14 cellular contexts compared by ENCODE assay signal in the genomic region with DNA sequence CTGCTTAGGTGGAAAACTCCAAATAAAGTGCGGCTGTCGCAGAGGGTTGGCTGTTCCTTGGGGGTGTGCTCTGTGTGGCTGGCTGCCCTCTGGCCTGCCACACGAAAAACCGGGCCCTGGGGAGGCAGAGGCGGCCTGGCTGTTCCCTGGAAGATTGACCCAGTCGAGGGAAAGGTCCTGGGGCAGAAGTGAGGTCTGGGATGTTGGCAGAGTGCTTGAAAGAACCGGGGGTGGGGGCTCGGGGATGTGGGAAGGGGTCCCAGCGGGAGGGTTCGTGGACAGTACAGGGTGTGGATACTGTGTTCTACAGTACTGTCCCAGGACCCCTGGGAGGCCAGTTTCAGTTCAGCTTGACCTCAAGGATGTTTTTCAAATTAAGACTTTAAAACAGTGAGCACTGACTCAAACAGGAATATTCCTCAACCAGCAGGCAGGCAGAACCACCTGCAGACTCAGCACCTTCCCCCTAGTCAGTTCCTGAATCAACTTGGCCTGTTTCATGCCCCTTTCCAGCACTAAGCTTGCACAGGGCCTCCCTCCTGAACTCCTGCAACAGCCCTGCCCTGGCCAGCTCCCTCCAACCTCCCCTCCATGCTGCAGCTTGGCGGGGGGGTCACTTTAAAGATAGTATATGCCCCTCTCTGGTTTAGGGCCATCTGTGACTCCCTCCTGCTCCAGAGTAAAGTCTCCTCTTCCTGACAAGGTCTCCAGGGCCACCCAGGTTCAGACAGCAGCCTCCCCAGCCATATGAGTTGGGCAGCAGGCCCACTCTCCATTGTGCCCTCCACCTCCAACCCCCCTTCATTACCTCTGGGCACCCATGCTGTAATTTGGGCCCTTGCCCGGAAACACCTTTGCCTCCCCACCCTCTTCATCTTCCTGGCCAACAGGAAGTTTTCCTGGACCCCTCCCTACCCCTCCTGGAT. TPM values are rescaled to one million over a fixed set of nuclear protein-coding genes. Genes with fewer than 3 reads are reported as not detected.
A peak's percentile ranks its signal among the peaks of the same experiment; 100 is the strongest.
DNase-seq lines count a peak whose midpoint lies in the region; ATAC-seq and TF ChIP-seq lines count a peak whose summit lies in the region.
"Had no signal": no experiment of that assay in that cellular context is flagged by ENCODE, and none has a peak within 500 bp of the region (broad histone marks: within the 10 kb centered on the region; RNA-seq: fewer than 3 reads in every experiment).

No MANE protein-coding gene starts in this region.

- intact Hi-C loops in heart left ventricle (cut with DNase I): loop anchor here in 5 of 10 donors (5.0 to 10.0 kb wide), 5 partner anchors 65 to 122 kb away; partner anchors contain the start of genes CALU (in 2 of the 5) and CCDC136 (in 2 of the 5)

- peak in 2 of 4 donors; percentile 1 for ATAC-seq in heart left ventricle
- no peak for ATAC-seq in omental fat pad (ENCODE audit: low FRiP score)
- ATAC-seq in HG03457 (IDR thresholded peaks at IDR 0.05; ENCODE audit: unreplicated experiment): no peak

- no peaks in the 10 kb centered on the region for H3K27me3 Mint-ChIP-seq in activated CD4-positive, alpha-beta T cell treated with anti-CD3 and anti-CD28 coated beads, Interleukin-2, amount 10 ng/mL, durations not matched to agents 7 days and 5 days
- H3K27me3 Mint-ChIP-seq: CD4-positive, alpha-beta T cell had no signal

- H3K4me1 ChIP-seq in HEK293 (ENCODE audit: control insufficient read depth, insufficient read depth, low read length) (no peaks in the 10 kb centered on the region), heart left ventricle (peaks cover 3 to 62% (median 43%) of the 10 kb centered on the region in 12 donors)

- no peak overlapping the region for H3K4me3 Mint-ChIP-seq in activated CD4-positive, alpha-beta T cell treated with anti-CD3 and anti-CD28 coated beads, Interleukin-2, amount 10 ng/mL, durations not matched to agents 7 days and 5 days
- H3K4me3 Mint-ChIP-seq: CD4-positive, alpha-beta T cell had no signal

- H3K36me3 Mint-ChIP-seq in activated CD4-positive, alpha-beta T cell treated with anti-CD3 and anti-CD28 coated beads, Interleukin-2, amount 10 ng/mL, durations not matched to agents 7 days and 5 days (ENCODE audit: low read depth): peaks cover 1% of the 10 kb centered on the region

- POLR2A ChIA-PET in HEK293 (lab: Yijun Ruan, JAX): no interaction called here
- POLR2A ChIA-PET in activated CD4-positive, alpha-beta T cell treated with anti-CD3 and anti-CD28 coated beads, Interleukin-2, amount 10 ng/mL, durations not matched to agents 7 days and 5 days (lab: Charles Lee): no interaction called here

- CTCF ChIA-PET in HEK293 (lab: Yijun Ruan, JAX): interaction anchor here (0.6 to 1.9 kb wide), 5 partner anchors 15 to 151 kb away, joined by 3 to 6 read pairs (median 3); no protein-coding TSS in a partner anchor
- CTCF ChIA-PET in activated CD4-positive, alpha-beta T cell treated with anti-CD3 and anti-CD28 coated beads, Interleukin-2, amount 10 ng/mL, durations not matched to agents 7 days and 5 days (lab: Charles Lee): interaction anchor here (0.6 to 2.5 kb wide), 4 partner anchors 18 to 232 kb away, joined by 3 to 7 read pairs (median 3); no protein-coding TSS in a partner anchor

- no peak overlapping the region for H3K4me3 ChIP-seq in HEK293 (ENCODE audit: low read depth, low read length)
- H3K4me3 ChIP-seq in heart left ventricle: no peak overlapping the region

- no peak for TF ChIP-seq CTCF in HEK293 (tag by site-specific recombination; IDR thresholded peaks at IDR 0.05)
- TF ChIP-seq CTCF in heart left ventricle (IDR thresholded peaks at IDR 0.05): no peak
- TF ChIP-seq CTCF in omental fat pad (IDR thresholded peaks at IDR 0.05): no peak

- H3K27ac ChIP-seq in HEK293 (ENCODE audit: extremely low read depth, low read depth, low read length): no peak overlapping the region
- peak overlapping the region; percentile 33 to 81 (median 65) for H3K27ac ChIP-seq in heart left ventricle
- no peak overlapping the region for H3K27ac ChIP-seq in caudate nucleus (ENCODE audit: low read depth, low read length)

- H3K27me3 ChIP-seq in heart left ventricle: no peaks in the 10 kb centered on the region

- H3K27ac Mint-ChIP-seq in activated CD4-positive, alpha-beta T cell treated with anti-CD3 and anti-CD28 coated beads, Interleukin-2, amount 10 ng/mL, durations not matched to agents 7 days and 5 days: no peak overlapping the region
- H3K27ac Mint-ChIP-seq: CD4-positive, alpha-beta T cell had no signal

- DNase-seq in RPMI8226 (peak; percentile 78), heart left ventricle (peak in 4 of 5 donors; percentile 41 to 72 (median 62)), smooth muscle cell of the brain vasculature (ENCODE audit: low read depth, low spot score) (peak; percentile 50), omental fat pad (ENCODE audit: low spot score) (no peak), caudate nucleus (lab: John Stamatoyannopoulos, UW) (no peak)
- no peak for DNase-seq in activated CD4-positive, alpha-beta T cell treated with anti-CD3 and anti-CD28 coated beads, Interleukin-2, amount 10 ng/mL, durations not matched to agents 7 days and 5 days
- DNase-seq: CD4-positive, alpha-beta T cell; NCI-H1048; NCI-H345; retina; stimulated activated CD4-positive, alpha-beta T cell treated with anti-CD3 and anti-CD28 coated beads, Interleukin-4, amount 100 ng/mL, for 1 hour had no signal

- H3K9me3 Mint-ChIP-seq in activated CD4-positive, alpha-beta T cell treated with anti-CD3 and anti-CD28 coated beads, Interleukin-2, amount 10 ng/mL, durations not matched to agents 7 days and 5 days: no peaks in the 10 kb centered on the region
- H3K9me3 Mint-ChIP-seq: CD4-positive, alpha-beta T cell had no signal

- H3K4me1 Mint-ChIP-seq in activated CD4-positive, alpha-beta T cell treated with anti-CD3 and anti-CD28 coated beads, Interleukin-2, amount 10 ng/mL, durations not matched to agents 7 days and 5 days: peaks cover 11% of the 10 kb centered on the region

- no peak for TF ChIP-seq POLR2A in heart left ventricle (IDR thresholded peaks at IDR 0.05)

- WGBS in heart left ventricle, 4 donors: 32 to 42% (median 40%) methylated on average over 10 to 12 of the region's 12 CpGs

- H3K36me3 ChIP-seq in HEK293 (ENCODE audit: control insufficient read depth in 2 of 2, insufficient read depth in 1 of 2, low read length in 2 of 2) (peaks cover 2 to 32% of the 10 kb centered on the region in 2 experiments; a peak in 2 of 3 replicates), heart left ventricle (peaks cover 0 to 41% (median 27%) of the 10 kb centered on the region in 9 donors)

- H3K9me3 ChIP-seq in HEK293 (ENCODE audit: control insufficient read depth, insufficient read depth, low read depth, low read length): no peaks in the 10 kb centered on the region
- no peaks in the 10 kb centered on the region for H3K9me3 ChIP-seq in heart left ventricle

TF ChIP-seq in HEK293, 187 proteins besides CTCF, POLR2A, EP300 and RAD21 (continues in another document):
- TF ChIP-seq ZNF623 (tag by site-specific recombination; IDR thresholded peaks at IDR 0.05) (peak; percentile 59; the same call in 1 of the 2 replicates), ZIC2 (tag by site-specific recombination; IDR thresholded peaks at IDR 0.05) (0 out of 2 replicates have a peak, but pooled peaks have one; percentile 2), MZF1 (tag by site-specific recombination; IDR thresholded peaks at IDR 0.05; ENCODE audit: borderline replicate concordance) (no peak), ZNF416 (tag by site-specific recombination; IDR thresholded peaks at IDR 0.05) (no peak), ZNF600 (tag by site-specific recombination; IDR thresholded peaks at IDR 0.05) (peak; percentile 39; the same call in 1 of the 2 replicates)
- TF ChIP-seq, protein P1, sequence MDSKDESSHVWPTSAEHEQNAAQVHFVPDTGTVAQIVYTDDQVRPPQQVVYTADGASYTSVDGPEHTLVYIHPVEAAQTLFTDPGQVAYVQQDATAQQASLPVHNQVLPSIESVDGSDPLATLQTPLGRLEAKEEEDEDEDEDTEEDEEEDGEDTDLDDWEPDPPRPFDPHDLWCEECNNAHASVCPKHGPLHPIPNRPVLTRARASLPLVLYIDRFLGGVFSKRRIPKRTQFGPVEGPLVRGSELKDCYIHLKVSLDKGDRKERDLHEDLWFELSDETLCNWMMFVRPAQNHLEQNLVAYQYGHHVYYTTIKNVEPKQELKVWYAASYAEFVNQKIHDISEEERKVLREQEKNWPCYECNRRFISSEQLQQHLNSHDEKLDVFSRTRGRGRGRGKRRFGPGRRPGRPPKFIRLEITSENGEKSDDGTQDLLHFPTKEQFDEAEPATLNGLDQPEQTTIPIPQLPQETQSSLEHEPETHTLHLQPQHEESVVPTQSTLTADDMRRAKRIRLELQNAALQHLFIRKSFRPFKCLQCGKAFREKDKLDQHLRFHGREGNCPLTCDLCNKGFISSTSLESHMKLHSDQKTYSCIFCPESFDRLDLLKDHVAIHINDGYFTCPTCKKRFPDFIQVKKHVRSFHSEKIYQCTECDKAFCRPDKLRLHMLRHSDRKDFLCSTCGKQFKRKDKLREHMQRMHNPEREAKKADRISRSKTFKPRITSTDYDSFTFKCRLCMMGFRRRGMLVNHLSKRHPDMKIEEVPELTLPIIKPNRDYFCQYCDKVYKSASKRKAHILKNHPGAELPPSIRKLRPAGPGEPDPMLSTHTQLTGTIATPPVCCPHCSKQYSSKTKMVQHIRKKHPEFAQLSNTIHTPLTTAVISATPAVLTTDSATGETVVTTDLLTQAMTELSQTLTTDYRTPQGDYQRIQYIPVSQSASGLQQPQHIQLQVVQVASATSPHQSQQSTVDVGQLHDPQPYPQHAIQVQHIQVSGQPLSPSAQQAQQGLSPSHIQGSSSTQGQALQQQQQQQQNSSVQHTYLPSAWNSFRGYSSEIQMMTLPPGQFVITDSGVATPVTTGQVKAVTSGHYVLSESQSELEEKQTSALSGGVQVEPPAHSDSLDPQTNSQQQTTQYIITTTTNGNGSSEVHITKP (tag by site-specific recombination; IDR thresholded peaks at IDR 0.05): peak; percentile 60; the same call in 1 of the 2 replicates

RNA-seq across cellular contexts. Expression of gene ATP6V1F, which starts 3.2 kb away (rescaled TPM):
- total RNA-seq in heart left ventricle (100 to 1,000 TPM in 7 of 9 donors, 10 to 100 TPM in 2; 91.6 to 165 (median 121) TPM), omental fat pad (100 to 1,000 TPM in 3 of 4 donors, 10 to 100 TPM in 1; 86.7 to 186 (median 133) TPM)
- polyA plus RNA-seq in heart left ventricle: 100 to 1,000 TPM; 137 to 198 TPM
- 100 to 1,000 TPM; 123 to 143 TPM for total RNA-seq in activated CD4-positive, alpha-beta T cell treated with anti-CD3 and anti-CD28 coated beads, Interleukin-2, amount 10 ng/mL, durations not matched to agents 7 days and 5 days

RNA-seq across cellular contexts. Expression of gene FLNC, which starts 29.3 kb away (rescaled TPM):
- 1,000 to 10,000 TPM in 6 of 9 donors, 100 to 1,000 TPM in 3; 721 to 3,687 (median 1,170) TPM for total RNA-seq in heart left ventricle
- polyA plus RNA-seq in heart left ventricle: 1,000 to 10,000 TPM in 1 of 2 donors, 100 to 1,000 TPM in 1; 399 to 1,654 TPM
- total RNA-seq in omental fat pad: 100 to 1,000 TPM in 1 of 4 donors, 10 to 100 TPM in 2, 1 to 10 TPM in 1; 7.7 to 140 (median 25.5) TPM
- total RNA-seq in activated CD4-positive, alpha-beta T cell treated with anti-CD3 and anti-CD28 coated beads, Interleukin-2, amount 10 ng/mL, durations not matched to agents 7 days and 5 days: not detected

RNA-seq across cellular contexts. Expression of gene KCP, which starts 51.0 kb away (rescaled TPM):
- total RNA-seq in heart left ventricle: 1 to 10 TPM in 1 of 9 donors, under 1 TPM in 7, not detected in 1; 0.14 to 1.3 (median 0.37) TPM
- under 1 TPM; 0.15 to 0.23 TPM for polyA plus RNA-seq in heart left ventricle
- total RNA-seq in omental fat pad: 1 to 10 TPM in 2 of 4 donors, under 1 TPM in 2; 0.46 to 3.3 (median 1.2) TPM
- total RNA-seq in activated CD4-positive, alpha-beta T cell treated with anti-CD3 and anti-CD28 coated beads, Interleukin-2, amount 10 ng/mL, durations not matched to agents 7 days and 5 days: under 1 TPM; 0.10 to 0.12 TPM
- total RNA-seq: fibroblast of villous mesenchyme had no signal

Comparison
In these comparisons a context has a peak if more than half of its experiments do, and no peak if none do; other contexts are left out.
1. H3K27ac ChIP-seq: peak in heart left ventricle (12 of 12); none in HEK293 (single experiment) and caudate nucleus (single experiment).
2. DNase-seq: peak in RPMI8226 (single experiment), heart left ventricle (4 of 5) and smooth muscle cell of the brain vasculature (single experiment); none in omental fat pad (single experiment), activated CD4-positive, alpha-beta T cell treated with anti-CD3 and anti-CD28 coated beads, Interleukin-2, amount 10 ng/mL, durations not matched to agents 7 days and 5 days (single experiment) and caudate nucleus (0 of 61).
3. RNA of gene FLNC, which starts 29.3 kb away (total RNA-seq): 721 to 3,687 TPM in heart left ventricle and 7.7 to 140 TPM in omental fat pad; not detected in activated CD4-positive, alpha-beta T cell treated with anti-CD3 and anti-CD28 coated beads, Interleukin-2, amount 10 ng/mL, durations not matched to agents 7 days and 5 days; every median in the first group is over 4 times any median in the second.